12 cellular contexts compared by ENCODE assay signal in the genomic region with DNA sequence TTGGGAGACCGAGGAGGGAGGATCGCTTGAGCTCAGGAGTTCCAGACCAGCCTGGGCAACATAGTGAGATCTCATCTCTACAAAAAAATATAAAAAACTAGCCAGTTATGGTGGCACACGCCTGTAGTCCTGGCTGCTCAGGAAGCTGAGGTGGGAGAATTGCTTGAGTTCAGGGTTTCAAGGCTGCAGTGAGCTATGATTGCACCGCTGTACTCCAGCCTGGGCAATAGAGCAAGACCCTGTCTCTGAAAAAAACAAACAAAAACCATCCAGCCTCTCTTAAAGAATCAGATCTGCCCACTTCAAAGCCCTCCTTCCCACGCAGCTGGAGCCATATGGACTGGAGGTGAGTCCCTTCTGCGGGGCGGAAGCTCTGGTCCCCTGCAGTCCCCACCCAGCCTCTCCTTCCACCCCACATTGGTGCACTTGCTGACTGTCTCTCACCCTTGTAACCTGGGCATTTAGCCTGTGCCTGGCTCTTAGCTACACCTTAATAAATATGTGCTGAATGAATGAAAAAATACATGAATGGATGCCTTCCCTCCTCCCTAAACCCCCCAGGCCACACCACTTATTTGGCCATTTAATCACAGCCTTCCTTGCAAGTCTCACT. TPM values are rescaled to one million over a fixed set of nuclear protein-coding genes. Genes with fewer than 3 reads are reported as not detected.
A peak's percentile ranks its signal among the peaks of the same experiment; 100 is the strongest.
DNase-seq lines count a peak whose midpoint lies in the region; FAIRE-seq and TF ChIP-seq lines count a peak whose summit lies in the region.
"Had no signal": no experiment of that assay in that cellular context is flagged by ENCODE, and none has a peak within 500 bp of the region (broad histone marks: within the 10 kb centered on the region; RNA-seq: fewer than 3 reads in every experiment).

No MANE protein-coding gene starts in this region.

- H3K36me3 ChIP-seq in astrocyte (ENCODE audit: insufficient read depth, low read length) (no peaks in the 10 kb centered on the region), testis (ENCODE audit: low read depth, missing control alignments) (no peaks in the 10 kb centered on the region), SJCRH30 (no peaks in the 10 kb centered on the region)

- H3K9me3 Mint-ChIP-seq in activated CD4-positive, alpha-beta memory T cell treated with anti-CD3 and anti-CD28 coated beads for 36 hours: no peaks in the 10 kb centered on the region
- H3K9me3 Mint-ChIP-seq in activated CD4-positive, alpha-beta memory T cell treated with anti-CD3 and anti-CD28 coated beads, Interleukin-2, amount 10 ng/mL, durations not matched to agents 7 days and 5 days: no peaks in the 10 kb centered on the region
- no peaks in the 10 kb centered on the region for H3K9me3 Mint-ChIP-seq in astrocyte (ENCODE audit: unreplicated experiment)
- H3K9me3 Mint-ChIP-seq in activated naive CD4-positive, alpha-beta T cell treated with anti-CD3 and anti-CD28 coated beads for 36 hours: no peaks in the 10 kb centered on the region
- H3K9me3 Mint-ChIP-seq: central memory CD8-positive, alpha-beta T cell had no signal

- H3K4me1 Mint-ChIP-seq in activated CD4-positive, alpha-beta memory T cell treated with anti-CD3 and anti-CD28 coated beads for 36 hours (ENCODE audit: low read depth): peaks cover 24% of the 10 kb centered on the region
- H3K4me1 Mint-ChIP-seq in activated CD4-positive, alpha-beta memory T cell treated with anti-CD3 and anti-CD28 coated beads, Interleukin-2, amount 10 ng/mL, durations not matched to agents 7 days and 5 days: no peaks in the 10 kb centered on the region
- peaks cover 19% of the 10 kb centered on the region for H3K4me1 Mint-ChIP-seq in astrocyte (ENCODE audit: low read depth, unreplicated experiment)
- H3K4me1 Mint-ChIP-seq in activated naive CD4-positive, alpha-beta T cell treated with anti-CD3 and anti-CD28 coated beads for 36 hours (ENCODE audit: low read depth): peaks cover 13% of the 10 kb centered on the region
- H3K4me1 Mint-ChIP-seq: central memory CD8-positive, alpha-beta T cell; T-helper 17 cell had no signal

- CTCF ChIA-PET in activated CD4-positive, alpha-beta memory T cell treated with anti-CD3 and anti-CD28 coated beads for 36 hours (lab: Charles Lee): interaction anchor here (1.1 to 3.1 kb wide), 5 partner anchors 9 to 258 kb away, joined by 4 to 23 read pairs (median 6); a partner anchor contains a TSS
- CTCF ChIA-PET in activated CD4-positive, alpha-beta memory T cell treated with anti-CD3 and anti-CD28 coated beads, Interleukin-2, amount 10 ng/mL, durations not matched to agents 7 days and 5 days (lab: Charles Lee): interaction anchor here (2.1 kb wide), 1 partner anchor 25 kb away, joined by 10 read pairs; no protein-coding TSS in a partner anchor
- CTCF ChIA-PET in activated naive CD4-positive, alpha-beta T cell treated with anti-CD3 and anti-CD28 coated beads for 36 hours (lab: Charles Lee): interaction anchor here (0.5 to 3.1 kb wide), 7 partner anchors 21 to 205 kb away, joined by 3 to 21 read pairs (median 3); no protein-coding TSS in a partner anchor

- peak overlapping the region; percentile 81 for H3K4me2 ChIP-seq in astrocyte (ENCODE audit: low read length)

- no peaks in the 10 kb centered on the region for H4K20me1 ChIP-seq in astrocyte (ENCODE audit: insufficient read depth, low read length)

- no peak for FAIRE-seq in astrocyte (lab: Jason Lieb, UNC)
- FAIRE-seq: A204.1 had no signal

- H3K4me3 ChIP-seq in astrocyte (ENCODE audit: insufficient read depth, low read depth, low read length) (peak overlapping the region; percentile 2), testis (no peak overlapping the region), SJCRH30 (no peak overlapping the region)

- no peak for TF ChIP-seq POLR2A in testis (IDR thresholded peaks at IDR 0.05)

- H3K4me3 Mint-ChIP-seq in activated CD4-positive, alpha-beta memory T cell treated with anti-CD3 and anti-CD28 coated beads for 36 hours: no peak overlapping the region
- no peak overlapping the region for H3K4me3 Mint-ChIP-seq in activated CD4-positive, alpha-beta memory T cell treated with anti-CD3 and anti-CD28 coated beads, Interleukin-2, amount 10 ng/mL, durations not matched to agents 7 days and 5 days
- no peak overlapping the region for H3K4me3 Mint-ChIP-seq in astrocyte (ENCODE audit: unreplicated experiment)
- no peak overlapping the region for H3K4me3 Mint-ChIP-seq in activated naive CD4-positive, alpha-beta T cell treated with anti-CD3 and anti-CD28 coated beads for 36 hours
- H3K4me3 Mint-ChIP-seq: central memory CD8-positive, alpha-beta T cell; T-helper 17 cell had no signal

- H3K4me1 ChIP-seq in astrocyte (ENCODE audit: insufficient read depth, low read length): peaks cover 14% of the 10 kb centered on the region
- H3K4me1 ChIP-seq in testis: peaks cover 46% of the 10 kb centered on the region
- H3K4me1 ChIP-seq in SJCRH30: peaks cover 10% of the 10 kb centered on the region

- no peak overlapping the region for H3K27ac Mint-ChIP-seq in activated CD4-positive, alpha-beta memory T cell treated with anti-CD3 and anti-CD28 coated beads for 36 hours
- no peak overlapping the region for H3K27ac Mint-ChIP-seq in activated CD4-positive, alpha-beta memory T cell treated with anti-CD3 and anti-CD28 coated beads, Interleukin-2, amount 10 ng/mL, durations not matched to agents 7 days and 5 days
- H3K27ac Mint-ChIP-seq in astrocyte (ENCODE audit: unreplicated experiment): no peak overlapping the region
- no peak overlapping the region for H3K27ac Mint-ChIP-seq in activated naive CD4-positive, alpha-beta T cell treated with anti-CD3 and anti-CD28 coated beads for 36 hours

- intact Hi-C loops in activated CD4-positive, alpha-beta memory T cell treated with anti-CD3 and anti-CD28 coated beads for 36 hours (cut with micrococcal nuclease): no loop called here
- intact Hi-C loops in testis (cut with DNase I; ENCODE audit: low total_unique reads): no loop called here
- intact Hi-C loops in activated naive CD4-positive, alpha-beta T cell treated with anti-CD3 and anti-CD28 coated beads for 36 hours (cut with micrococcal nuclease): no loop called here

- H3K9me3 ChIP-seq in astrocyte (ENCODE audit: insufficient read depth, low read depth, low read length) (no peaks in the 10 kb centered on the region), testis (no peaks in the 10 kb centered on the region), SJCRH30 (replicated peaks) (no peaks in the 10 kb centered on the region)

- POLR2A ChIA-PET in activated CD4-positive, alpha-beta memory T cell treated with anti-CD3 and anti-CD28 coated beads for 36 hours (lab: Charles Lee): interaction anchor here (1.2 kb wide), 1 partner anchor 70 kb away, joined by 4 read pairs; a partner anchor contains a TSS
- POLR2A ChIA-PET in activated CD4-positive, alpha-beta memory T cell treated with anti-CD3 and anti-CD28 coated beads, Interleukin-2, amount 10 ng/mL, durations not matched to agents 7 days and 5 days (lab: Charles Lee): no interaction called here

- WGBS in testis, 2 donors: 78 to 89% methylated on average over 6 to 7 of the region's 7 CpGs

- no peaks in the 10 kb centered on the region for H3K79me2 ChIP-seq in astrocyte (ENCODE audit: insufficient read depth, low read length)

- H3K36me3 Mint-ChIP-seq in activated CD4-positive, alpha-beta memory T cell treated with anti-CD3 and anti-CD28 coated beads for 36 hours: no peaks in the 10 kb centered on the region
- no peaks in the 10 kb centered on the region for H3K36me3 Mint-ChIP-seq in activated CD4-positive, alpha-beta memory T cell treated with anti-CD3 and anti-CD28 coated beads, Interleukin-2, amount 10 ng/mL, durations not matched to agents 7 days and 5 days (ENCODE audit: low read depth)
- H3K36me3 Mint-ChIP-seq in astrocyte (ENCODE audit: low read depth, unreplicated experiment): no peaks in the 10 kb centered on the region
- no peaks in the 10 kb centered on the region for H3K36me3 Mint-ChIP-seq in activated naive CD4-positive, alpha-beta T cell treated with anti-CD3 and anti-CD28 coated beads for 36 hours (ENCODE audit: low read depth)

- TF ChIP-seq CTCF in astrocyte (IDR thresholded peaks at IDR 0.05; ENCODE audit: insufficient read depth, low read depth, low read length): no peak
- no peak for TF ChIP-seq CTCF in testis (IDR thresholded peaks at IDR 0.05)
- no peak for TF ChIP-seq CTCF in GM20000 (IDR thresholded peaks at IDR 0.05; ENCODE audit: extremely low read depth, missing control alignments)

- H3K27me3 ChIP-seq in astrocyte (ENCODE audit: insufficient read depth, low read length): no peaks in the 10 kb centered on the region
- no peaks in the 10 kb centered on the region for H3K27me3 ChIP-seq in testis
- no peaks in the 10 kb centered on the region; the same call in 1 of the 2 replicates for H3K27me3 ChIP-seq in SJCRH30

- H3K9ac ChIP-seq in astrocyte (ENCODE audit: low read length): peak overlapping the region; percentile 50

- H2AFZ ChIP-seq in astrocyte (ENCODE audit: low read depth, low read length): peak overlapping the region; percentile 69

- H3K27ac ChIP-seq in astrocyte (ENCODE audit: low read depth, low read length) (peak overlapping the region; percentile 86), testis (peak overlapping the region; percentile 67 to 87), SJCRH30 (no peak overlapping the region)

- no peaks in the 10 kb centered on the region for H3K27me3 Mint-ChIP-seq in activated CD4-positive, alpha-beta memory T cell treated with anti-CD3 and anti-CD28 coated beads for 36 hours
- no peaks in the 10 kb centered on the region for H3K27me3 Mint-ChIP-seq in activated CD4-positive, alpha-beta memory T cell treated with anti-CD3 and anti-CD28 coated beads, Interleukin-2, amount 10 ng/mL, durations not matched to agents 7 days and 5 days
- no peaks in the 10 kb centered on the region for H3K27me3 Mint-ChIP-seq in astrocyte (ENCODE audit: low read depth, unreplicated experiment)
- no peaks in the 10 kb centered on the region for H3K27me3 Mint-ChIP-seq in activated naive CD4-positive, alpha-beta T cell treated with anti-CD3 and anti-CD28 coated beads for 36 hours (ENCODE audit: low read depth)
- H3K27me3 Mint-ChIP-seq: central memory CD8-positive, alpha-beta T cell had no signal

- peak; percentile 22 for DNase-seq in activated CD4-positive, alpha-beta memory T cell treated with anti-CD3 and anti-CD28 coated beads for 36 hours
- no peak for DNase-seq in activated CD4-positive, alpha-beta memory T cell treated with anti-CD3 and anti-CD28 coated beads, Interleukin-2, amount 10 ng/mL, durations not matched to agents 7 days and 5 days
- DNase-seq in astrocyte (ENCODE audit: low read depth): no peak
- peak; percentile 30 for DNase-seq in mesenteric fat pad (ENCODE audit: low spot score)
- no peak for DNase-seq in testis
- DNase-seq in activated naive CD4-positive, alpha-beta T cell treated with anti-CD3 and anti-CD28 coated beads for 36 hours: no peak
- no peak for DNase-seq in SJCRH30
- DNase-seq in GM20000 (ENCODE audit: low spot score): no peak
- DNase-seq: activated effector memory CD4-positive, alpha-beta T cell treated with Interleukin-2 at 50 U/mL for 16 hours; T-helper 17 cell had no signal

RNA-seq across cellular contexts. Expression of a gene that starts 7.2 kb away (rescaled TPM):
- 1 to 10 TPM; 6.3 to 8.2 TPM for total RNA-seq in activated CD4-positive, alpha-beta memory T cell treated with anti-CD3 and anti-CD28 coated beads for 36 hours
- total RNA-seq in activated CD4-positive, alpha-beta memory T cell treated with anti-CD3 and anti-CD28 coated beads, Interleukin-2, amount 10 ng/mL, durations not matched to agents 7 days and 5 days: 1 to 10 TPM; 4.3 to 6.2 TPM
- total RNA-seq in astrocyte (10.1 and 13.1 TPM in 2 replicates), mesenteric fat pad (2.0 TPM), testis (10 to 100 TPM; 15.4 to 17.0 TPM)
- polyA plus RNA-seq in testis (ENCODE audit: insufficient read depth, low read depth, low replicate concordance): 3.8 TPM
- total RNA-seq in activated naive CD4-positive, alpha-beta T cell treated with anti-CD3 and anti-CD28 coated beads for 36 hours: 1 to 10 TPM; 3.3 to 3.9 TPM
- 2.3 and 2.8 TPM in 2 replicates for total RNA-seq in SJCRH30 (2014; rRNA removed; shearing (Covaris generic))

RNA-seq across cellular contexts. Expression of a gene that starts 32.9 kb away (rescaled TPM):
- not detected for total RNA-seq in activated CD4-positive, alpha-beta memory T cell treated with anti-CD3 and anti-CD28 coated beads for 36 hours
- not detected for total RNA-seq in activated CD4-positive, alpha-beta memory T cell treated with anti-CD3 and anti-CD28 coated beads, Interleukin-2, amount 10 ng/mL, durations not matched to agents 7 days and 5 days
- 0.29 and 0.39 TPM in 2 replicates for total RNA-seq in astrocyte
- total RNA-seq in mesenteric fat pad: 19.7 TPM
- total RNA-seq in testis: 10 to 100 TPM; 22.1 to 26.9 TPM
- 11.3 TPM for polyA plus RNA-seq in testis (ENCODE audit: insufficient read depth, low read depth, low replicate concordance)
- not detected for total RNA-seq in activated naive CD4-positive, alpha-beta T cell treated with anti-CD3 and anti-CD28 coated beads for 36 hours
- 1.7 and 2.6 TPM in 2 replicates for total RNA-seq in SJCRH30 (2014; rRNA removed; shearing (Covaris generic))

Comparison
In these comparisons a context has a peak if more than half of its experiments do, and no peak if none do; other contexts are left out.
1. DNase-seq: peak in activated CD4-positive, alpha-beta memory T cell treated with anti-CD3 and anti-CD28 coated beads for 36 hours (single experiment) and mesenteric fat pad (single experiment); none in activated CD4-positive, alpha-beta memory T cell treated with anti-CD3 and anti-CD28 coated beads, Interleukin-2, amount 10 ng/mL, durations not matched to agents 7 days and 5 days (single experiment), astrocyte (single experiment), testis (single experiment), activated naive CD4-positive, alpha-beta T cell treated with anti-CD3 and anti-CD28 coated beads for 36 hours (single experiment), SJCRH30 (0 of 2) and GM20000 (single experiment).